Comparison of ENCODE assay signal across 28 cellular contexts in the genomic region with DNA sequence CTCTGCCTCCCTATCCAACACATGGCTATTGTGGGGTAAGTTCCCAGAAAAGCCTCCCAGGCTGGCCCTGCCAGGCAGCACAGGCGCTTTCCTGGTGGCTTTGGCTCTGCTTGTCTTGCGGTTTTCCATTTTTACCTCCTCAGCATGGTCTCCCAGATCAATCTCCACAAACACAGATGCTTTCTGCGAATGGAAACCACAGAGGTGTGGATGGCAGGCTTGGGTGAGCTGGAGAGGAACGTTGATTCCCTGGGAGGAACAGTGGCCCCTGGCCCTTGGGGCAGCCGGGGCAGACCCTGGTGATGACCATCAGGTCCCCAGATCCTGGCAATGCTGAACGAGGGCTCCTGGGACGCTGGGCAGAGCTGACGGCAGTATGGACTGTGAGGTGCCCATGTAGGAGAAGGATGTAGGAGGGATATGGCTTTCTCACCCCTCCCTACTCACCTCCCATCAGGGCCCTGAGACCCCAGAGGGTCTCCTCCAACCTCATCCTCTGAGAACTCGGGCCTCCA. TPM values are rescaled to one million over a fixed set of nuclear protein-coding genes. Genes with fewer than 3 reads are reported as not detected.
"Had no signal": no experiment of that assay in that cellular context is flagged by ENCODE, and none has a peak within 500 bp of the region (broad histone marks: within the 10 kb centered on the region; RNA-seq: fewer than 3 reads in every experiment).

No MANE protein-coding gene starts in this region.

- H3K4me3 Mint-ChIP-seq: activated CD4-positive, alpha-beta T cell treated with anti-CD3 and anti-CD28 coated beads, Interleukin-2, amount 10 ng/mL, durations not matched to agents 7 days and 5 days; activated CD8-positive, alpha-beta memory T cell treated with anti-CD3 and anti-CD28 coated beads, Interleukin-2, amount 10 ng/mL, durations not matched to agents 7 days and 5 days; activated CD8-positive, alpha-beta T cell treated with anti-CD3 and anti-CD28 coated beads for 36 hours; activated naive CD4-positive, alpha-beta T cell treated with anti-CD3 and anti-CD28 coated beads, Interleukin-2, amount 50 U/mL, for 24 hours; activated T-helper 1 cell treated with anti-CD3 and anti-CD28 coated beads, Interleukin-12 subunit alpha, Interleukin-12 subunit beta, Interleukin-2, Interleukin-4 antibody, amounts not matched to agents 30 ng/mL and 10 ng/mL and 1 ng/mL, durations not matched to agents 14 hours and 24 hours and 36 hours; central memory CD8-positive, alpha-beta T cell; effector memory CD8-positive, alpha-beta T cell; stimulated activated memory B cell treated with anti-CD40 and anti-IgM and Interleukin-4, amounts not matched to agents 10 μg/mL and 1 μg/mL and 100 μg/mL, for 72 hours; type B pancreatic cell had no signal

- H3K4me1 Mint-ChIP-seq: activated CD4-positive, alpha-beta T cell treated with anti-CD3 and anti-CD28 coated beads, Interleukin-2, amount 10 ng/mL, durations not matched to agents 7 days and 5 days; activated CD8-positive, alpha-beta memory T cell treated with anti-CD3 and anti-CD28 coated beads, Interleukin-2, amount 10 ng/mL, durations not matched to agents 7 days and 5 days; activated naive CD4-positive, alpha-beta T cell treated with anti-CD3 and anti-CD28 coated beads, Interleukin-2, amount 50 U/mL, for 24 hours; central memory CD8-positive, alpha-beta T cell; stimulated activated memory B cell treated with anti-CD40 and anti-IgM and Interleukin-4, amounts not matched to agents 10 μg/mL and 1 μg/mL and 100 μg/mL, for 72 hours had no signal

- DNase-seq: activated CD4-positive, alpha-beta T cell treated with anti-CD3 and anti-CD28 coated beads, Interleukin-2, amount 10 ng/mL, durations not matched to agents 7 days and 5 days; activated CD4-positive, CD25-positive, alpha-beta regulatory T cell treated with anti-CD3 and anti-CD28 coated beads, Interleukin-2, amount 50 U/mL, for 72 hours; activated CD8-positive, alpha-beta memory T cell treated with anti-CD3 and anti-CD28 coated beads, Interleukin-2, amount 10 ng/mL, durations not matched to agents 7 days and 5 days; activated CD8-positive, alpha-beta T cell treated with anti-CD3 and anti-CD28 coated beads for 36 hours; activated gamma-delta T cell treated with Interleukin-2 at 50 U/mL for 16 hours; activated T-cell treated with anti-CD3 and anti-CD28 coated beads for 4 hours; anterior cingulate cortex; colonic mucosa; effector memory CD8-positive, alpha-beta T cell; foreskin melanocyte; hippocampal formation; SIG-M5; SK-N-SH; small intestine; stimulated activated CD4-positive, alpha-beta T cell treated with anti-CD3 and anti-CD28 coated beads, Interleukin-2, amount 100 ng/mL, for 24 hours; WERI-Rb-1 had no signal

- ATAC-seq: activated CD8-positive, alpha-beta memory T cell treated with anti-CD3 and anti-CD28 coated beads, Interleukin-2, amount 10 ng/mL, durations not matched to agents 7 days and 5 days; activated CD8-positive, alpha-beta T cell treated with anti-CD3 and anti-CD28 coated beads for 36 hours; effector memory CD8-positive, alpha-beta T cell; esophagus mucosa; stimulated activated memory B cell treated with anti-CD40 and anti-IgM and Interleukin-4, amounts not matched to agents 10 μg/mL and 1 μg/mL and 100 μg/mL, for 72 hours had no signal

- H3K27ac Mint-ChIP-seq: activated CD4-positive, alpha-beta T cell treated with anti-CD3 and anti-CD28 coated beads, Interleukin-2, amount 10 ng/mL, durations not matched to agents 7 days and 5 days; activated CD8-positive, alpha-beta memory T cell treated with anti-CD3 and anti-CD28 coated beads, Interleukin-2, amount 10 ng/mL, durations not matched to agents 7 days and 5 days; activated CD8-positive, alpha-beta T cell treated with anti-CD3 and anti-CD28 coated beads for 36 hours; activated naive CD4-positive, alpha-beta T cell treated with anti-CD3 and anti-CD28 coated beads, Interleukin-2, amount 50 U/mL, for 24 hours; activated T-helper 1 cell treated with anti-CD3 and anti-CD28 coated beads, Interleukin-12 subunit alpha, Interleukin-12 subunit beta, Interleukin-2, Interleukin-4 antibody, amounts not matched to agents 30 ng/mL and 10 ng/mL and 1 ng/mL, durations not matched to agents 14 hours and 24 hours and 36 hours; effector memory CD8-positive, alpha-beta T cell; progenitor cell of endocrine pancreas; stimulated activated memory B cell treated with anti-CD40 and anti-IgM and Interleukin-4, amounts not matched to agents 10 μg/mL and 1 μg/mL and 100 μg/mL, for 72 hours; type B pancreatic cell had no signal

- H3K27ac ChIP-seq: colonic mucosa, dorsolateral prefrontal cortex, WERI-Rb-1 had no signal

- H3K36me3 Mint-ChIP-seq: activated CD8-positive, alpha-beta memory T cell treated with anti-CD3 and anti-CD28 coated beads, Interleukin-2, amount 10 ng/mL, durations not matched to agents 7 days and 5 days; stimulated activated memory B cell treated with anti-CD40 and anti-IgM and Interleukin-4, amounts not matched to agents 10 μg/mL and 1 μg/mL and 100 μg/mL, for 72 hours; type B pancreatic cell had no signal

- H3K27me3 ChIP-seq: colonic mucosa, dorsolateral prefrontal cortex had no signal

- H3K9me3 Mint-ChIP-seq: activated CD4-positive, alpha-beta T cell treated with anti-CD3 and anti-CD28 coated beads, Interleukin-2, amount 10 ng/mL, durations not matched to agents 7 days and 5 days; activated CD8-positive, alpha-beta T cell treated with anti-CD3 and anti-CD28 coated beads for 36 hours; activated naive CD4-positive, alpha-beta T cell treated with anti-CD3 and anti-CD28 coated beads, Interleukin-2, amount 50 U/mL, for 24 hours; activated T-helper 1 cell treated with anti-CD3 and anti-CD28 coated beads, Interleukin-12 subunit alpha, Interleukin-12 subunit beta, Interleukin-2, Interleukin-4 antibody, amounts not matched to agents 30 ng/mL and 10 ng/mL and 1 ng/mL, durations not matched to agents 14 hours and 24 hours and 36 hours; central memory CD8-positive, alpha-beta T cell; effector memory CD8-positive, alpha-beta T cell; stimulated activated memory B cell treated with anti-CD40 and anti-IgM and Interleukin-4, amounts not matched to agents 10 μg/mL and 1 μg/mL and 100 μg/mL, for 72 hours; type B pancreatic cell had no signal

- H3K4me3 ChIP-seq: colonic mucosa, dorsolateral prefrontal cortex had no signal

- H3K27me3 Mint-ChIP-seq: activated CD4-positive, alpha-beta T cell treated with anti-CD3 and anti-CD28 coated beads, Interleukin-2, amount 10 ng/mL, durations not matched to agents 7 days and 5 days; activated CD8-positive, alpha-beta memory T cell treated with anti-CD3 and anti-CD28 coated beads, Interleukin-2, amount 10 ng/mL, durations not matched to agents 7 days and 5 days; activated CD8-positive, alpha-beta T cell treated with anti-CD3 and anti-CD28 coated beads for 36 hours; activated naive CD4-positive, alpha-beta T cell treated with anti-CD3 and anti-CD28 coated beads, Interleukin-2, amount 50 U/mL, for 24 hours; central memory CD8-positive, alpha-beta T cell; effector memory CD8-positive, alpha-beta T cell; progenitor cell of endocrine pancreas; stimulated activated memory B cell treated with anti-CD40 and anti-IgM and Interleukin-4, amounts not matched to agents 10 μg/mL and 1 μg/mL and 100 μg/mL, for 72 hours; type B pancreatic cell had no signal

- FAIRE-seq: endothelial cell of umbilical vein, small intestine, TTC549 had no signal

- H3K36me3 ChIP-seq: colonic mucosa, WERI-Rb-1 had no signal

- H3K9me3 ChIP-seq: colonic mucosa, SK-N-SH had no signal

- H3K9ac ChIP-seq: SK-N-SH had no signal

RNA-seq across cellular contexts. Expression of a gene that starts 6.6 kb away (rescaled TPM):
- total RNA-seq: myocyte had no signal
- polyA plus RNA-seq: neural cell had no signal
